In genomic region chr2:200862532-200863000, GRCh38 we compare ENCODE assay signal across 8 cellular contexts. TPM values are rescaled to one million over a fixed set of nuclear protein-coding genes. Genes with fewer than 3 reads are reported as not detected.
A peak's percentile ranks its signal among the peaks of the same experiment; 100 is the strongest.
DNase-seq lines count a peak whose midpoint lies in the region; ATAC-seq and TF ChIP-seq lines count a peak whose summit lies in the region.

No MANE protein-coding gene starts in this region.

- DNase-seq in Calu3 = peak; percentile 26
- no peak for DNase-seq in WTC11 (ENCODE audit: low spot score)
- DNase-seq in chondrocyte (ENCODE audit: low spot score) = no peak
- DNase-seq in mesendoderm = peak; percentile 67
- DNase-seq in stimulated activated CD8-positive, alpha-beta memory T cell treated with anti-CD3 and anti-CD28 coated beads, Interleukin-4, amount 100 ng/mL, for 48 hours = peak; percentile 73

- peaks cover 40% of the 10 kb centered on the region for H3K36me3 ChIP-seq in HUES48 (ENCODE audit: control insufficient read depth, insufficient read depth, low read length)
- no peaks in the 10 kb centered on the region for H3K36me3 ChIP-seq in mesendoderm (ENCODE audit: control insufficient read depth, insufficient read depth, low read length)

- H3K4me1 Mint-ChIP-seq in Calu3 (ENCODE audit: low read depth, unreplicated experiment) = peaks cover 38% of the 10 kb centered on the region
- peaks cover 24% of the 10 kb centered on the region for H3K4me1 Mint-ChIP-seq in WTC11
- peaks cover 54% of the 10 kb centered on the region for H3K4me1 Mint-ChIP-seq in chondrocyte (ENCODE audit: low read depth)

- H2BK5ac ChIP-seq in mesendoderm (ENCODE audit: low read length) = no peak overlapping the region

- H3K9ac ChIP-seq in HUES48 (ENCODE audit: low read depth, low read length) (peak overlapping the region; percentile 85), mesendoderm (ENCODE audit: low read length) (peak overlapping the region; percentile 99)

- H3K27ac Mint-ChIP-seq in Calu3 (ENCODE audit: unreplicated experiment) = peak overlapping the region; percentile 87
- peak overlapping the region; percentile 93 for H3K27ac Mint-ChIP-seq in WTC11
- H3K27ac Mint-ChIP-seq in chondrocyte (ENCODE audit: unreplicated experiment) = peak overlapping the region; percentile 100

- H3K4me3 ChIP-seq in HUES48 (ENCODE audit: low read depth, low read length) = peak overlapping the region; percentile 86
- H3K4me3 ChIP-seq in mesendoderm (ENCODE audit: low read length) = peak overlapping the region; percentile 94

- H3K79me2 ChIP-seq in mesendoderm (ENCODE audit: control insufficient read depth, insufficient read depth, low read length) = peaks cover 33% of the 10 kb centered on the region

- H3K4ac ChIP-seq in mesendoderm (ENCODE audit: low read depth, low read length) = no peak overlapping the region

- H3K36me3 Mint-ChIP-seq in Calu3 (ENCODE audit: insufficient read depth, unreplicated experiment) (peaks cover 79% of the 10 kb centered on the region), WTC11 (peaks cover 40% of the 10 kb centered on the region), chondrocyte (ENCODE audit: low read depth) (peaks cover 30% of the 10 kb centered on the region)

- intact Hi-C loops in Calu3 (cut with micrococcal nuclease; ENCODE audit: unreplicated experiment) = loop anchor here (2.0 to 5.0 kb wide), 2 partner anchors 50 to 150 kb away; partner anchors contain the start of gene BZW1

- POLR2A ChIA-PET in WTC11 (lab: Charles Lee) = no interaction called here

- H3K4me1 ChIP-seq in HUES48 (ENCODE audit: control insufficient read depth, insufficient read depth, low read length) (peaks cover 16% of the 10 kb centered on the region), mesendoderm (ENCODE audit: control insufficient read depth, low read depth, low read length) (peaks cover 2% of the 10 kb centered on the region)

- TSS peak; percentile 32 for BruUV-seq in Calu3 (replicated peaks; lab: Mats Ljungman, UMichigan)

- H3K23ac ChIP-seq in mesendoderm (ENCODE audit: low read length) = no peak overlapping the region

- ATAC-seq in WTC11 (no peak), HG03095 (IDR thresholded peaks at IDR 0.05; ENCODE audit: unreplicated experiment) (no peak), GM18517 (IDR thresholded peaks at IDR 0.05; ENCODE audit: unreplicated experiment) (no peak)

- H3K27me3 Mint-ChIP-seq in Calu3 (ENCODE audit: unreplicated experiment) = no peaks in the 10 kb centered on the region
- H3K27me3 Mint-ChIP-seq in WTC11 (ENCODE audit: low read depth) = no peaks in the 10 kb centered on the region
- no peaks in the 10 kb centered on the region for H3K27me3 Mint-ChIP-seq in chondrocyte (ENCODE audit: low read depth)

- H3K27ac ChIP-seq in HUES48 (ENCODE audit: low read depth, low read length) = peak overlapping the region; percentile 97
- no peak overlapping the region for H3K27ac ChIP-seq in mesendoderm (ENCODE audit: low read depth, low read length)

- H3K9me3 ChIP-seq in HUES48 (ENCODE audit: control insufficient read depth, insufficient read depth, low read length) = no peaks in the 10 kb centered on the region

- H3K4me2 ChIP-seq in mesendoderm (ENCODE audit: low read length) = peak overlapping the region; percentile 95

- no peak overlapping the region for H2BK15ac ChIP-seq in mesendoderm (replicated peaks; ENCODE audit: low read depth)

- H3K18ac ChIP-seq in mesendoderm (ENCODE audit: low read length) = no peak overlapping the region

- H3K79me1 ChIP-seq in mesendoderm (ENCODE audit: low read length) = peaks cover 3% of the 10 kb centered on the region

- H2AK5ac ChIP-seq in mesendoderm (ENCODE audit: low read length) = peak overlapping the region; percentile 69

- no peak overlapping the region for H4K5ac ChIP-seq in mesendoderm (ENCODE audit: low read length)

- H2BK120ac ChIP-seq in mesendoderm (ENCODE audit: low read depth, low read length) = no peak overlapping the region

- no peak overlapping the region for H4K8ac ChIP-seq in mesendoderm (ENCODE audit: low read depth, low read length)

- CTCF ChIA-PET in Calu3 (lab: Charles Lee) = no interaction called here
- CTCF ChIA-PET in WTC11 (lab: Charles Lee) = interaction anchor here (2.4 kb wide), 1 partner anchor 149 kb away, joined by 13 read pairs; no protein-coding TSS in a partner anchor

- WGBS in mesendoderm (ENCODE audit: extremely low coverage, insufficient coverage, low lambda C conversion rate) = no CpG with 5 or more reads among the region's 13 CpGs

- peak overlapping the region; percentile 99 for H3K56ac ChIP-seq in mesendoderm (ENCODE audit: low read length)

- no peaks in the 10 kb centered on the region for H3K27me3 ChIP-seq in HUES48 (ENCODE audit: control insufficient read depth, insufficient read depth, low read length)
- no peaks in the 10 kb centered on the region for H3K27me3 ChIP-seq in mesendoderm (ENCODE audit: insufficient read depth, low read length, poor library complexity)

- TF ChIP-seq CTCF in Calu3 (IDR thresholded peaks at IDR 0.05; ENCODE audit: unreplicated experiment) = no peak
- no peak for TF ChIP-seq CTCF in WTC11 (IDR thresholded peaks at IDR 0.05)
- no peak for TF ChIP-seq CTCF in chondrocyte (IDR thresholded peaks at IDR 0.05)

- H3K4me3 Mint-ChIP-seq in Calu3 (ENCODE audit: low read depth, unreplicated experiment) (peak overlapping the region; percentile 86), WTC11 (peak overlapping the region; percentile 97), chondrocyte (ENCODE audit: unreplicated experiment) (peak overlapping the region; percentile 99)

- H3K9me3 Mint-ChIP-seq in Calu3 (ENCODE audit: low read depth, unreplicated experiment) (no peaks in the 10 kb centered on the region), WTC11 (no peaks in the 10 kb centered on the region), chondrocyte (ENCODE audit: low read depth) (no peaks in the 10 kb centered on the region)

TF ChIP-seq in WTC11, 78 proteins besides CTCF, POLR2A, EP300 and RAD21:
- TF ChIP-seq ARID4B (CRISPR knock-in tag; IDR thresholded peaks at IDR 0.05; ENCODE audit: borderline replicate concordance) = peak; percentile 48; the same call in 1 of the 2 replicates
- no peak for TF ChIP-seq TP53 (CRISPR knock-in tag; IDR thresholded peaks at IDR 0.05)
- no peak for TF ChIP-seq EMX1 (CRISPR knock-in tag; IDR thresholded peaks at IDR 0.05)

RNA-seq across cellular contexts. Expression of gene CLK1, which starts 1.9 kb away (rescaled TPM):
- total RNA-seq in Calu3 (2022) = 73.1 and 83.5 TPM in 2 replicates
- 25.5 to 29.5 TPM (median 25.7 TPM) in 3 replicates for total RNA-seq in WTC11 (2021)
- 46.7 to 66.0 TPM (median 58.4 TPM) in 3 replicates for total RNA-seq in chondrocyte
- 33.3 TPM for polyA plus RNA-seq in mesendoderm (2013, experiment 1 of 2)
- 34.0 TPM for polyA plus RNA-seq in mesendoderm (2013, experiment 2 of 2)

RNA-seq across cellular contexts. Expression of gene PPIL3, which starts 26.3 kb away (rescaled TPM):
- total RNA-seq in Calu3 (2022) (28.0 and 31.5 TPM in 2 replicates), WTC11 (2021) (39.3 to 51.8 TPM (median 49.9 TPM) in 3 replicates), chondrocyte (34.8 to 41.2 TPM (median 37.1 TPM) in 3 replicates)
- polyA plus RNA-seq in mesendoderm (2013, experiment 1 of 2) = 36.8 TPM
- 37.2 TPM for polyA plus RNA-seq in mesendoderm (2013, experiment 2 of 2)

RNA-seq across cellular contexts. Expression of gene NIF3L1, which starts 26.6 kb away (rescaled TPM):
- total RNA-seq in Calu3 (2022) (38.4 and 39.7 TPM in 2 replicates), WTC11 (2021) (49.1 to 51.2 TPM (median 50.6 TPM) in 3 replicates), chondrocyte (14.8 to 22.2 TPM (median 17.5 TPM) in 3 replicates)
- polyA plus RNA-seq in mesendoderm (2013, experiment 1 of 2) = 56.4 TPM
- polyA plus RNA-seq in mesendoderm (2013, experiment 2 of 2) = 57.4 TPM

RNA-seq across cellular contexts. Expression of gene BZW1, which starts 50.9 kb away (rescaled TPM):
- total RNA-seq in Calu3 (2022) (240 and 254 TPM in 2 replicates), WTC11 (2021) (191 to 255 TPM (median 208 TPM) in 3 replicates), chondrocyte (191 to 201 TPM (median 194 TPM) in 3 replicates)
- polyA plus RNA-seq in mesendoderm (2013, experiment 1 of 2) = 242 TPM
- polyA plus RNA-seq in mesendoderm (2013, experiment 2 of 2) = 238 TPM

Comparison
In these comparisons a context has a peak if more than half of its experiments do, and no peak if none do; other contexts are left out.
1. DNase-seq: peak in Calu3 (single experiment), mesendoderm (single experiment) and stimulated activated CD8-positive, alpha-beta memory T cell treated with anti-CD3 and anti-CD28 coated beads, Interleukin-4, amount 100 ng/mL, for 48 hours (single experiment); none in WTC11 (single experiment) and chondrocyte (single experiment).
2. Peak in every context shown above with its lines, with median percentiles within 50 percentile points of each other: H3K27ac Mint-ChIP-seq and H3K4me3 Mint-ChIP-seq.